22 cellular contexts compared by ENCODE assay signal in genomic region chr3:155683321-155683720, GRCh38.
"Had no signal": no experiment of that assay in that cellular context is flagged by ENCODE, and none has a peak within 500 bp of the region (broad histone marks: within the 10 kb centered on the region; RNA-seq: fewer than 3 reads in every experiment).

No MANE protein-coding gene starts in this region.

- H3K27me3 Mint-ChIP-seq: dendritic cell treated with granulocyte-macrophage colony-stimulating factor and Interleukin-4, amounts not matched to agents 40 ng/mL and 50 ng/mL, for 4 days; naive B cell had no signal

- H3K36me3 ChIP-seq: colonic mucosa, esophagus squamous epithelium, gastrocnemius medialis, heart right ventricle, left lung, lower lobe of right lung had no signal

- H3K4me3 ChIP-seq: colonic mucosa, esophagus squamous epithelium, gastrocnemius medialis, heart right ventricle, left lung, lower lobe of right lung, mucosa of descending colon had no signal

- H3K4me1 ChIP-seq: colonic mucosa, esophagus squamous epithelium, gastrocnemius medialis, heart right ventricle, left lung, lower lobe of right lung had no signal

- H3K9me3 Mint-ChIP-seq: dendritic cell treated with granulocyte-macrophage colony-stimulating factor and Interleukin-4, amounts not matched to agents 40 ng/mL and 50 ng/mL, for 4 days; endodermal cell; mesothelial cell of epicardium; naive B cell had no signal

- H3K4me3 Mint-ChIP-seq: dendritic cell treated with granulocyte-macrophage colony-stimulating factor and Interleukin-4, amounts not matched to agents 40 ng/mL and 50 ng/mL, for 4 days; endodermal cell; mesothelial cell of epicardium; naive B cell had no signal

- H3K27ac ChIP-seq: colonic mucosa, epithelial cell of prostate, esophagus squamous epithelium, gastrocnemius medialis, heart right ventricle, left lung, lower lobe of right lung had no signal

- H3K27me3 ChIP-seq: colonic mucosa, esophagus squamous epithelium, gastrocnemius medialis, heart right ventricle, left lung had no signal

- H3K4me1 Mint-ChIP-seq: mesothelial cell of epicardium, naive B cell had no signal

- H3K36me3 Mint-ChIP-seq: mesothelial cell of epicardium, naive B cell had no signal

- ATAC-seq: esophagus mucosa, gastrocnemius medialis, heart right ventricle, left cardiac atrium, left lung, left ventricle myocardium superior, lower lobe of right lung, mucosa of descending colon had no signal

- H3K9me3 ChIP-seq: colonic mucosa, esophagus squamous epithelium, gastrocnemius medialis, heart right ventricle, left lung, lower lobe of right lung, mucosa of descending colon had no signal

- DNase-seq: colonic mucosa; cortex of kidney; effector memory CD4-positive, alpha-beta T cell; endodermal cell; erythroblast; esophagus squamous epithelium; foreskin fibroblast; foreskin melanocyte; gastrocnemius medialis; glutamatergic neuron; heart right ventricle; hippocampal formation; left cardiac atrium; left lung; left ventricle myocardium superior; lower lobe of right lung; mucosa of descending colon; naive B cell had no signal

- H3K27ac Mint-ChIP-seq: dendritic cell treated with granulocyte-macrophage colony-stimulating factor and Interleukin-4, amounts not matched to agents 40 ng/mL and 50 ng/mL, for 4 days; endodermal cell; mesothelial cell of epicardium; naive B cell had no signal
